Comparison of ENCODE assay signal across 8 cellular contexts in genomic region chr4:151074416-151074916, GRCh38.
"Had no signal": no experiment of that assay in that cellular context is flagged by ENCODE, and none has a peak within 500 bp of the region (broad histone marks: within the 10 kb centered on the region; RNA-seq: fewer than 3 reads in every experiment).

No MANE protein-coding gene starts in this region.

- H3K4me1 Mint-ChIP-seq: GM23338, H9 had no signal

- H3K4me3 Mint-ChIP-seq: GM23338, H9, IgD-negative memory B cell had no signal

- ATAC-seq: GM23338 had no signal

- H2AFZ ChIP-seq: GM23338 had no signal

- FAIRE-seq: H1, H54, HTR-8/SVneo had no signal

- H3K27ac Mint-ChIP-seq: GM23338, H9, IgD-negative memory B cell had no signal

- H3K9ac ChIP-seq: KMS-11 had no signal

- H3K9me3 Mint-ChIP-seq: GM23338, H9 had no signal

- H3K4me2 ChIP-seq: GM23338, KMS-11 had no signal

- DNase-seq: H9, HCEC 1CT had no signal

- H3K27ac ChIP-seq: KMS-11 had no signal

- H3K4me3 ChIP-seq: GM23338 had no signal
